ENCODE assay signal across 10 cellular contexts in genomic region chr4:164204434-164204833, GRCh38.
A peak's percentile ranks its signal among the peaks of the same experiment; 100 is the strongest.
DNase-seq lines count a peak whose midpoint lies in the region; ATAC-seq lines count a peak whose summit lies in the region.
"Had no signal": no experiment of that assay in that cellular context is flagged by ENCODE, and none has a peak within 500 bp of the region (broad histone marks: within the 10 kb centered on the region; RNA-seq: fewer than 3 reads in every experiment).

No MANE protein-coding gene starts in this region.

- DNase-seq in Caki2 (ENCODE audit: low read depth) (peak; percentile 81), M059J (ENCODE audit: low read depth) (peak; percentile 86), dermis blood vessel endothelial cell (peak; percentile 44), lung microvascular endothelial cell (ENCODE audit: low read depth in 2 of 2) (peak; percentile 43 to 84)
- DNase-seq in activated effector memory CD4-positive, alpha-beta T cell treated with Interleukin-2 at 50 U/mL for 16 hours, result no peak
- no peak for DNase-seq in activated T-cell treated with anti-CD3 and anti-CD28 coated beads, Interleukin-2, amount 50 U/mL, for 48 hours
- DNase-seq: upper lobe of left lung had no signal

- no peak for ATAC-seq in HG02571 (IDR thresholded peaks at IDR 0.05; ENCODE audit: unreplicated experiment)
- no peak for ATAC-seq in activated CD4-positive, CD25-positive, alpha-beta regulatory T cell treated with anti-CD3 and anti-CD28 coated beads, Interleukin-2, amount 50 U/mL, for 24 hours
- ATAC-seq: K562 had no signal

- in situ Hi-C loops in Caki2 (cut with HindIII; ENCODE audit: low pct_unique_long_range_greater_than_20kb, low sequenced_read_pairs), result no loop called here

Comparison
In these comparisons a context has a peak if more than half of its experiments do, and no peak if none do; other contexts are left out.
1. DNase-seq: peak in Caki2 (single experiment), M059J (single experiment), dermis blood vessel endothelial cell (single experiment) and lung microvascular endothelial cell (2 of 2); none in activated effector memory CD4-positive, alpha-beta T cell treated with Interleukin-2 at 50 U/mL for 16 hours (single experiment) and activated T-cell treated with anti-CD3 and anti-CD28 coated beads, Interleukin-2, amount 50 U/mL, for 48 hours (0 of 2).